29 cellular contexts compared by ENCODE assay signal in genomic region chr1:40751802-40752201, GRCh38. TPM values are rescaled to one million over a fixed set of nuclear protein-coding genes. Genes with fewer than 3 reads are reported as not detected.
DNase-seq lines count a peak whose midpoint lies in the region; ATAC-seq lines count a peak whose summit lies in the region.
"Had no signal": no experiment of that assay in that cellular context is flagged by ENCODE, and none has a peak within 500 bp of the region (broad histone marks: within the 10 kb centered on the region; RNA-seq: fewer than 3 reads in every experiment).

No MANE protein-coding gene starts in this region.

- H3K9me3 Mint-ChIP-seq in activated CD4-positive, alpha-beta T cell treated with anti-CD3 and anti-CD28 coated beads for 36 hours (ENCODE audit: low read depth), result no peaks in the 10 kb centered on the region
- no peaks in the 10 kb centered on the region for H3K9me3 Mint-ChIP-seq in activated naive CD8-positive, alpha-beta T cell (ENCODE audit: low read depth)
- no peaks in the 10 kb centered on the region for H3K9me3 Mint-ChIP-seq in memory B cell
- H3K9me3 Mint-ChIP-seq: GM23338, HFFc6, immature natural killer cell, nephron progenitor cell had no signal

- intact Hi-C loops in activated CD4-positive, alpha-beta T cell treated with anti-CD3 and anti-CD28 coated beads for 36 hours (cut with DNase I, micrococcal nuclease), result loop anchor here in 1 of 2 experiments (2.0 kb wide), 2 partner anchors 61 to 123 kb away; partner anchors contain the start of gene NFYC

- peak overlapping the region; percentile 17 for H3K27ac Mint-ChIP-seq in activated CD4-positive, alpha-beta T cell treated with anti-CD3 and anti-CD28 coated beads for 36 hours
- H3K27ac Mint-ChIP-seq in activated naive CD8-positive, alpha-beta T cell, result peak overlapping the region; percentile 16
- H3K27ac Mint-ChIP-seq in memory B cell, result peak overlapping the region; percentile 73
- H3K27ac Mint-ChIP-seq: GM23338, HFFc6, nephron progenitor cell, T-helper 17 cell had no signal

- POLR2A ChIA-PET in activated CD4-positive, alpha-beta T cell treated with anti-CD3 and anti-CD28 coated beads for 36 hours (lab: Charles Lee), result interaction anchor here (3.0 kb wide), 1 partner anchor 60 kb away, joined by 14 read pairs; the partner anchor contains the start of gene NFYC

- H3K4me1 Mint-ChIP-seq in activated CD4-positive, alpha-beta T cell treated with anti-CD3 and anti-CD28 coated beads for 36 hours, result peaks cover 27% of the 10 kb centered on the region
- peaks cover 17% of the 10 kb centered on the region for H3K4me1 Mint-ChIP-seq in activated naive CD8-positive, alpha-beta T cell (ENCODE audit: low read depth)
- peaks cover 10% of the 10 kb centered on the region for H3K4me1 Mint-ChIP-seq in memory B cell
- H3K4me1 Mint-ChIP-seq: GM23338 had no signal

- no peak for ATAC-seq in activated CD4-positive, alpha-beta T cell treated with anti-CD3 and anti-CD28 coated beads for 36 hours
- ATAC-seq in memory B cell (ENCODE audit: low read depth) (no peak), GM21723 (IDR thresholded peaks at IDR 0.05; ENCODE audit: unreplicated experiment) (no peak)
- ATAC-seq: GM23338, left colon, T-helper 17 cell had no signal

- H3K27me3 Mint-ChIP-seq in activated CD4-positive, alpha-beta T cell treated with anti-CD3 and anti-CD28 coated beads for 36 hours, result no peaks in the 10 kb centered on the region
- no peaks in the 10 kb centered on the region for H3K27me3 Mint-ChIP-seq in activated naive CD8-positive, alpha-beta T cell
- no peaks in the 10 kb centered on the region for H3K27me3 Mint-ChIP-seq in memory B cell
- H3K27me3 Mint-ChIP-seq: T-helper 17 cell had no signal

- DNase-seq in activated CD4-positive, alpha-beta T cell treated with anti-CD3 and anti-CD28 coated beads for 36 hours, result no peak
- DNase-seq in activated CD4-positive, alpha-beta T cell treated with anti-CD3 and anti-CD28 coated beads for 4 hours, result no peak
- DNase-seq in HT1080 (ENCODE audit: low read depth) (peak; percentile 8), memory B cell (ENCODE audit: low spot score in 2 of 2) (no peak), NCI-H82 treated with DMSO at 0.1 percent for 48 hours (lab: John Stamatoyannopoulos, UW; ENCODE audit: unreplicated experiment) (no peak), UCSD-AML1 (lab: John Stamatoyannopoulos, UW; ENCODE audit: unreplicated experiment) (no peak)
- DNase-seq: activated CD4-positive, alpha-beta T cell treated with anti-CD3 and anti-CD28 coated beads for 1 hour; activated naive CD4-positive, alpha-beta T cell treated with Interleukin-2 at 50 U/mL for 16 hours; activated T-cell treated with anti-CD3 and anti-CD28 coated beads, Interleukin-2, amount 50 U/mL, for 48 hours; amygdala; brain microvascular endothelial cell; COR-L47; DMS53; HFFc6; immature natural killer cell; left colon; NCI-H1436 treated with DMSO at 0.1 percent for 48 hours; NCI-H2081 treated with DMSO at 0.1 percent for 48 hours; NCI-H2227 treated with DMSO at 0.1 percent for 48 hours; NCI-H526; nephron progenitor cell; NK-92 treated with Interleukin-12 subunit alpha and Interleukin-12 subunit beta, amount 100 ng/mL, for 24 hours; SHP77; stimulated activated CD4-positive, alpha-beta T cell treated with anti-CD3 and anti-CD28 coated beads, Interleukin-4, amount 100 ng/mL, for 4 hours; T-helper 17 cell had no signal

- CTCF ChIA-PET in activated CD4-positive, alpha-beta T cell treated with anti-CD3 and anti-CD28 coated beads for 36 hours (lab: Charles Lee), result interaction anchor here (2.7 kb wide), 1 partner anchor 60 kb away, joined by 9 read pairs; the partner anchor contains the start of gene NFYC

- no peak overlapping the region for H3K4me3 Mint-ChIP-seq in activated CD4-positive, alpha-beta T cell treated with anti-CD3 and anti-CD28 coated beads for 36 hours
- no peak overlapping the region for H3K4me3 Mint-ChIP-seq in activated naive CD8-positive, alpha-beta T cell
- no peak overlapping the region for H3K4me3 Mint-ChIP-seq in memory B cell
- H3K4me3 Mint-ChIP-seq: GM23338, HFFc6, immature natural killer cell, nephron progenitor cell, T-helper 17 cell had no signal

- H3K36me3 Mint-ChIP-seq in activated CD4-positive, alpha-beta T cell treated with anti-CD3 and anti-CD28 coated beads for 36 hours (ENCODE audit: low read depth), result peaks cover 46% of the 10 kb centered on the region
- H3K36me3 Mint-ChIP-seq in activated naive CD8-positive, alpha-beta T cell, result peaks cover 14% of the 10 kb centered on the region
- peaks cover 38% of the 10 kb centered on the region for H3K36me3 Mint-ChIP-seq in memory B cell

RNA-seq across cellular contexts. Expression of gene KCNQ4, which starts 31.8 kb away (rescaled TPM):
- under 1 TPM; 0.43 to 0.58 TPM for total RNA-seq in activated CD4-positive, alpha-beta T cell treated with anti-CD3 and anti-CD28 coated beads for 36 hours
- 0.06 TPM in 1 of 2 replicates, not detected in the other for total RNA-seq in HT1080 (2014; rRNA removed; shearing (Covaris generic))
- polyA plus RNA-seq in HT1080 (2015; cell fraction: cytosol; rRNA removed), result 0.03 TPM in 1 of 2 replicates, not detected in the other
- polyA plus RNA-seq in HT1080 (2015; cell fraction: nucleus; rRNA removed), result 0.08 and 0.17 TPM in 2 replicates
- total RNA-seq: osteoblast had no signal
- polyA plus RNA-seq: immature natural killer cell had no signal

Comparison
In these comparisons a context has a peak if more than half of its experiments do, and no peak if none do; other contexts are left out.
1. H3K27ac Mint-ChIP-seq: peak in every context shown above with its lines; median percentile 73 in memory B cell; 17 in activated CD4-positive, alpha-beta T cell treated with anti-CD3 and anti-CD28 coated beads for 36 hours; 16 in activated naive CD8-positive, alpha-beta T cell.